In the genomic region with DNA sequence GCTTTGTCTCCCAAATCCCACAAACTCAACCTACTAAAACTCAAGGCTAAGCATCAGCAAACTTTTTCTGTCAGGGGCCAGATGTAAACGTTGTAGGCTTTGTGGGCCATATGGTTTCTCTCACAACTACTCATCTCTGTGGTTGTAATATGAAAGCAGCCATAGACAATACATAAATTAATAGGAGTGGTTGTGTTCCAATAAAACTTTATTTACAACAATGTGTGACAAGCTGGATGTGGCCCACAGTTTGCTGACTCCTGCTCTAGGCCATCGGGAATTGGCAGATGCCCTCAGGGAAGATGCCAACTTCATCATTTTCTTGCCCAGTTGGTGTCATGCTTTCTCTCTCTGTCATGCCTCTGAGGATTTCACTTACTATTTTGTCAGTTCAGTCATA, we compare ENCODE assay signal across 16 cellular contexts. TPM values are rescaled to one million over a fixed set of nuclear protein-coding genes. Genes with fewer than 3 reads are reported as not detected.
A peak's percentile ranks its signal among the peaks of the same experiment; 100 is the strongest.
DNase-seq lines count a peak whose midpoint lies in the region; ATAC-seq and TF ChIP-seq lines count a peak whose summit lies in the region.
"Had no signal": no experiment of that assay in that cellular context is flagged by ENCODE, and none has a peak within 500 bp of the region (broad histone marks: within the 10 kb centered on the region; RNA-seq: fewer than 3 reads in every experiment).

No MANE protein-coding gene starts in this region.

- no peak overlapping the region for H3K27ac ChIP-seq in IMR-90 (ENCODE audit: insufficient read depth, low read length)
- H3K27ac ChIP-seq in Panc1 (ENCODE audit: low read length) = peak overlapping the region; percentile 99
- H3K27ac ChIP-seq in sigmoid colon = peak overlapping the region in 3 of 4 donors; percentile 63 to 73 (median 67)
- H3K27ac ChIP-seq in CD8-positive, alpha-beta T cell (ENCODE audit: low read depth, low read length) = no peak overlapping the region
- H3K27ac ChIP-seq: C4-2B, HL-60 had no signal

- H3K4me3 Mint-ChIP-seq in CD8-positive, alpha-beta T cell = no peak overlapping the region
- H3K4me3 Mint-ChIP-seq: CD4-positive, alpha-beta memory T cell had no signal

- H3K9me3 ChIP-seq in IMR-90 (ENCODE audit: control insufficient read depth, insufficient read depth, low read length) = no peaks in the 10 kb centered on the region
- peaks cover 33% of the 10 kb centered on the region; the same call in 1 of the 2 replicates for H3K9me3 ChIP-seq in Panc1 (ENCODE audit: control insufficient read depth, insufficient read depth, low read depth, low read length)
- H3K9me3 ChIP-seq in sigmoid colon = no peaks in the 10 kb centered on the region
- no peaks in the 10 kb centered on the region for H3K9me3 ChIP-seq in CD8-positive, alpha-beta T cell (ENCODE audit: low read length)
- H3K9me3 ChIP-seq: BE2C had no signal

- intact Hi-C loops in IMR-90 (cut with micrococcal nuclease) = loop anchor here (5.0 kb wide), 1 partner anchor 34 kb away; no protein-coding TSS in a partner anchor
- intact Hi-C loops in Panc1 (cut with micrococcal nuclease; ENCODE audit: unreplicated experiment) = no loop called here
- intact Hi-C loops in sigmoid colon (cut with DNase I) = loop anchor here (5.0 kb wide), 2 partner anchors 79 to 159 kb away; no protein-coding TSS in a partner anchor
- intact Hi-C loops in CD8-positive, alpha-beta T cell (cut with DNase I, micrococcal nuclease) = no loop called here

- in situ Hi-C loops in IMR-90 (cut with MboI; ENCODE audit: low sequenced_read_pairs) = no loop called here
- in situ Hi-C loops in Panc1 (cut with HindIII; ENCODE audit: low pct_unique_long_range_greater_than_20kb, low sequenced_read_pairs) = no loop called here

- H2BK15ac ChIP-seq in IMR-90 (ENCODE audit: low read depth, low read length) = 0 out of 3 replicates have a peak overlapping the region, but pooled peaks have one; percentile 12

- dilution Hi-C loops in IMR-90 (cut with HindIII; ENCODE audit: low sequenced_read_pairs, unreplicated experiment) = no loop called here

- H3K9me3 Mint-ChIP-seq in CD8-positive, alpha-beta T cell = peaks cover 7% of the 10 kb centered on the region

- no peaks in the 10 kb centered on the region for H3K36me3 Mint-ChIP-seq in CD8-positive, alpha-beta T cell

- H3K9ac ChIP-seq in IMR-90 (ENCODE audit: low read depth, low read length) = no peak overlapping the region

- H2BK20ac ChIP-seq in IMR-90 (ENCODE audit: low read depth, low read length) = 0 out of 2 replicates have a peak overlapping the region, but pooled peaks have one; percentile 5

- TF ChIP-seq EP300 in sigmoid colon (IDR thresholded peaks at IDR 0.05) = peak in 3 of 4 donors; percentile 60 to 81 (median 66)

- ATAC-seq in IMR-90 (ENCODE audit: low read depth) (no peak), Panc1 (no peak), GM21723 (IDR thresholded peaks at IDR 0.05; ENCODE audit: unreplicated experiment) (no peak)
- no peak for ATAC-seq in CD8-positive, alpha-beta T cell

- peak overlapping the region; percentile 31; the same call in 1 of the 2 replicates for H4K91ac ChIP-seq in IMR-90 (ENCODE audit: insufficient read depth, low read depth, low read length)

- no peak overlapping the region for H3K14ac ChIP-seq in IMR-90 (replicated peaks; ENCODE audit: low read depth, low read length)

- no peak for TF ChIP-seq RAD21 in IMR-90 (IDR thresholded peaks at IDR 0.05; ENCODE audit: low read length)

- TF ChIP-seq POLR2A in IMR-90 (IDR thresholded peaks at IDR 0.05; ENCODE audit: low read depth, low read length) = no peak
- no peak for TF ChIP-seq POLR2A in sigmoid colon (IDR thresholded peaks at IDR 0.05)

- DNase-seq in IMR-90 (no peak), Panc1 (ENCODE audit: low read depth, low spot score) (no peak), fibroblast of villous mesenchyme (ENCODE audit: low read depth) (peak; percentile 80), sigmoid colon (peak; percentile 75), H4 (ENCODE audit: low spot score) (no peak)
- DNase-seq in CD8-positive, alpha-beta T cell = no peak
- DNase-seq: BE2C; CD4-positive, alpha-beta memory T cell; COR-L47; DMS153; DMS79 treated with DMSO at 0.1 percent for 48 hours; EL; HCEC 1CT had no signal

- H3K23ac ChIP-seq in IMR-90 (ENCODE audit: low read depth, low read length) = no peak overlapping the region

- H2BK120ac ChIP-seq in IMR-90 (ENCODE audit: low read depth, low read length) = peak overlapping the region; percentile 32; the same call in 1 of the 2 replicates

- H3K27ac Mint-ChIP-seq in CD8-positive, alpha-beta T cell = no peak overlapping the region
- H3K27ac Mint-ChIP-seq: CD4-positive, alpha-beta memory T cell had no signal

- H3K4me3 ChIP-seq in IMR-90 (ENCODE audit: insufficient read depth, low read depth, low read length) = no peak overlapping the region
- no peak overlapping the region for H3K4me3 ChIP-seq in Panc1 (ENCODE audit: low read depth in 2 of 2, low read length in 2 of 2)
- no peak overlapping the region for H3K4me3 ChIP-seq in fibroblast of villous mesenchyme (ENCODE audit: low read depth, low read length)
- H3K4me3 ChIP-seq in sigmoid colon = no peak overlapping the region
- no peak overlapping the region for H3K4me3 ChIP-seq in CD8-positive, alpha-beta T cell (ENCODE audit: low read depth, low read length)

- no peaks in the 10 kb centered on the region for H3K4me1 Mint-ChIP-seq in CD8-positive, alpha-beta T cell (ENCODE audit: low read depth)
- H3K4me1 Mint-ChIP-seq: CD4-positive, alpha-beta memory T cell had no signal

- BruUV-seq in IMR-90 (replicated peaks; lab: Mats Ljungman, UMichigan) (no TSS peak), Panc1 (replicated peaks; lab: Mats Ljungman, UMichigan) (no TSS peak)

- H3K79me1 ChIP-seq in IMR-90 (ENCODE audit: low read depth in 1 of 2, low read length in 2 of 2) = no peaks in the 10 kb centered on the region

- 0 out of 2 replicates have a peak overlapping the region, but pooled peaks have one; percentile 6 for H3K4ac ChIP-seq in IMR-90 (ENCODE audit: low read depth, low read length)

- no peak overlapping the region for H4K8ac ChIP-seq in IMR-90 (ENCODE audit: low read depth in 2 of 2, low read length in 2 of 2)

- H2BK5ac ChIP-seq in IMR-90 (ENCODE audit: low read depth, low read length, poor library complexity, severe bottlenecking) = no peak overlapping the region

- H3K18ac ChIP-seq in IMR-90 (ENCODE audit: low read depth, low read length) = no peak overlapping the region

- H2AFZ ChIP-seq in IMR-90 (replicated peaks; ENCODE audit: low read length, poor library complexity) = no peak overlapping the region

- H3K9me1 ChIP-seq in IMR-90 (ENCODE audit: insufficient read depth, low read length) = peaks cover 5% of the 10 kb centered on the region

- H3K4me2 ChIP-seq in IMR-90 (ENCODE audit: low read depth, low read length) = no peak overlapping the region

- H3K27me3 ChIP-seq in IMR-90 (ENCODE audit: control insufficient read depth, insufficient read depth, low read length) = no peaks in the 10 kb centered on the region
- H3K27me3 ChIP-seq in Panc1 (ENCODE audit: control insufficient read depth, insufficient read depth, low read length) = no peaks in the 10 kb centered on the region
- H3K27me3 ChIP-seq in sigmoid colon = no peaks in the 10 kb centered on the region
- H3K27me3 ChIP-seq in CD8-positive, alpha-beta T cell (ENCODE audit: insufficient read depth, low read length) = no peaks in the 10 kb centered on the region
- H3K27me3 ChIP-seq: BE2C had no signal

- H4K5ac ChIP-seq in IMR-90 (ENCODE audit: low read depth, low read length) = no peak overlapping the region

- H4K20me1 ChIP-seq in IMR-90 (ENCODE audit: insufficient read depth, low read length) = no peaks in the 10 kb centered on the region

- POLR2A ChIA-PET in IMR-90 (lab: Charles Lee; ENCODE audit: unreplicated experiment) = interaction anchor here (0.6 kb wide), 1 partner anchor 33 kb away, joined by 9 read pairs; no protein-coding TSS in a partner anchor
- POLR2A ChIA-PET in Panc1 (lab: Charles Lee) = no interaction called here
- POLR2A ChIA-PET in CD8-positive, alpha-beta T cell (lab: Charles Lee) = no interaction called here

- H2AK5ac ChIP-seq in IMR-90 (ENCODE audit: low read depth, low read length) = peak overlapping the region; percentile 59; the same call in 1 of the 2 replicates

- no peaks in the 10 kb centered on the region for H3K36me3 ChIP-seq in IMR-90 (ENCODE audit: control insufficient read depth, insufficient read depth, low read length)
- H3K36me3 ChIP-seq in Panc1 (ENCODE audit: control insufficient read depth, insufficient read depth, low read length) = no peaks in the 10 kb centered on the region
- no peaks in the 10 kb centered on the region for H3K36me3 ChIP-seq in sigmoid colon
- H3K36me3 ChIP-seq in CD8-positive, alpha-beta T cell (ENCODE audit: insufficient read depth, low read length) = no peaks in the 10 kb centered on the region
- H3K36me3 ChIP-seq: BE2C had no signal

- H2AK9ac ChIP-seq in IMR-90 (replicated peaks; ENCODE audit: low read depth, low read length, poor library complexity) = no peak overlapping the region

- 83% methylated on average over 1 of the region's 2 CpGs; no CpG with 5 or more reads in 1 of the 2 experiments for WGBS in IMR-90 (ENCODE audit: extremely low coverage in 2 of 2, insufficient read length in 1 of 2), 2 experiments
- 79 to 82% methylated on average over 2 of the region's 2 CpGs for WGBS in sigmoid colon, 2 donors

- peaks cover 3% of the 10 kb centered on the region for H3K27me3 Mint-ChIP-seq in CD8-positive, alpha-beta T cell (ENCODE audit: low read depth)

- CTCF ChIA-PET in IMR-90 (lab: Yijun Ruan, JAX) = no interaction called here
- CTCF ChIA-PET in Panc1 (lab: Charles Lee) = no interaction called here
- CTCF ChIA-PET in CD8-positive, alpha-beta T cell (lab: Charles Lee) = no interaction called here

- no peak overlapping the region for H3K56ac ChIP-seq in IMR-90 (ENCODE audit: extremely low read depth, insufficient read depth, low read length)

- H3K4me1 ChIP-seq in IMR-90 (ENCODE audit: control insufficient read depth, insufficient read depth, low read length) (peaks cover 14% of the 10 kb centered on the region), Panc1 (ENCODE audit: control insufficient read depth, insufficient read depth, low read length) (peaks cover 29% of the 10 kb centered on the region), sigmoid colon (peaks cover 0 to 18% (median 14%) of the 10 kb centered on the region in 4 donors)
- H3K4me1 ChIP-seq in CD8-positive, alpha-beta T cell (ENCODE audit: insufficient read depth, low read length) = no peaks in the 10 kb centered on the region
- H3K4me1 ChIP-seq: BE2C had no signal

- TF ChIP-seq CTCF in IMR-90 (conservative IDR thresholded peaks at IDR 0.05; ENCODE audit: low read depth, low read length) (no peak), Panc1 (IDR thresholded peaks at IDR 0.05) (no peak), fibroblast of villous mesenchyme (IDR thresholded peaks at IDR 0.05; ENCODE audit: insufficient read depth, low read depth, low read length) (no peak), sigmoid colon (IDR thresholded peaks at IDR 0.05) (no peak)
- no peak for TF ChIP-seq CTCF in CD8-positive, alpha-beta T cell (IDR thresholded peaks at IDR 0.05)

RNA-seq across cellular contexts. Expression of a gene that starts 17.5 kb away (rescaled TPM):
- total RNA-seq in IMR-90 (2012; rRNA removed) (101 and 106 TPM in 2 replicates), Panc1 (2021; ENCODE audit: unreplicated experiment) (299 TPM), fibroblast of villous mesenchyme (34.8 and 70.4 TPM in 2 replicates), sigmoid colon (100 to 1,000 TPM in 2 of 4 donors, 10 to 100 TPM in 2; 81.1 to 131 (median 101) TPM)
- polyA plus RNA-seq in IMR-90 (2012; rRNA removed) (102 and 145 TPM in 2 replicates), sigmoid colon (10 to 100 TPM; 28.4 to 45.3 (median 28.8) TPM)
- polyA plus RNA-seq in IMR-90 (2012; cell fraction: cytosol; rRNA removed) = 66.7 and 88.3 TPM in 2 replicates
- polyA plus RNA-seq in IMR-90 (2012; cell fraction: nucleus; rRNA removed; ENCODE audit: low replicate concordance) = 50.7 and 405 TPM in 2 replicates
- polyA plus RNA-seq in Panc1 (2012; ENCODE audit: insufficient read length) = 276 TPM
- total RNA-seq in H4 (2014; rRNA removed; shearing (Covaris generic)) = 70.3 and 78.3 TPM in 2 replicates
- 1 to 10 TPM; 4.4 to 4.9 TPM for total RNA-seq in CD8-positive, alpha-beta T cell

Comparison
In these comparisons a context has a peak if more than half of its experiments do, and no peak if none do; other contexts are left out.
1. DNase-seq: peak in fibroblast of villous mesenchyme (single experiment) and sigmoid colon (single experiment); none in IMR-90 (single experiment), Panc1 (single experiment), H4 (single experiment) and CD8-positive, alpha-beta T cell (0 of 7).
2. H3K27ac ChIP-seq: peak in Panc1 (single experiment) and sigmoid colon (3 of 4); none in IMR-90 (single experiment) and CD8-positive, alpha-beta T cell (single experiment).
3. intact Hi-C loops: an anchor here in IMR-90 (5.0 kb wide) and sigmoid colon (5.0 kb wide); none called in Panc1 and CD8-positive, alpha-beta T cell.